1 cellular context compared by ENCODE assay signal in the genomic region with DNA sequence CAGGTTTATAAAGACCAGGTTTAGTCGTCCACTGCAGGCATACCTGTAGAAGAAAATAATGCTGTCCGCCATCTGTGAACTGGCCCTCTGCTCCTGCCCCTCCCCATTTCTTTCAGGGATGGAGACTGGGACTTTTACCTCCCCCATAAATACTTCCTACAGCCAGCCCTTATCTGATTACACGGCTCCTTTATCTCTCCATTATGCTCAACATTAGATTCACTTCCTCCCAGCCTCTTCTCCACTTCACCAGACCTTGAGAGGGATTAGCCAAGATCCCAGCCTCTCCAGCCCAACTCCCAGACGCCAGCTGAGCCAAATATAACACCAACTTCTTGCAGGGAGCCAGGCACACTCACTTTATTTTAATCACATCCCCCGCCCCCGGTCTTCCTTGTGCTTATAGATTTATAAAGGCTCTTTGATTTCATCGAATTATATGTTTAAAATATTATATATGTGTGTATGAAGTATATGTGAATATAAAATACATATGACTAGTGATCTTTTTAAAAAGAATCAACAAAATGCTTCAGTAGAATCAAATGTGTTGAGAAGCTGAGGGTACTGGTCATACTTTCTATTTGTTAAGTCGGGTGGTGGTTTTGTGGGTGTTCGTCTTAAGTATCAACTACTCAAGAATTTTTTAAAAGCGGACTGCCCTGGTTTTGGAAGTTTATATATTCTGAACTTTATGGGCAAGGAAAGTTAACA.
TF ChIP-seq lines count a peak whose summit lies in the region.

No MANE protein-coding gene starts in this region.

TF ChIP-seq in K562, 482 proteins besides CTCF, POLR2A, EP300 and RAD21 (continued from another document and continues in another):
- TF ChIP-seq, protein P1, sequence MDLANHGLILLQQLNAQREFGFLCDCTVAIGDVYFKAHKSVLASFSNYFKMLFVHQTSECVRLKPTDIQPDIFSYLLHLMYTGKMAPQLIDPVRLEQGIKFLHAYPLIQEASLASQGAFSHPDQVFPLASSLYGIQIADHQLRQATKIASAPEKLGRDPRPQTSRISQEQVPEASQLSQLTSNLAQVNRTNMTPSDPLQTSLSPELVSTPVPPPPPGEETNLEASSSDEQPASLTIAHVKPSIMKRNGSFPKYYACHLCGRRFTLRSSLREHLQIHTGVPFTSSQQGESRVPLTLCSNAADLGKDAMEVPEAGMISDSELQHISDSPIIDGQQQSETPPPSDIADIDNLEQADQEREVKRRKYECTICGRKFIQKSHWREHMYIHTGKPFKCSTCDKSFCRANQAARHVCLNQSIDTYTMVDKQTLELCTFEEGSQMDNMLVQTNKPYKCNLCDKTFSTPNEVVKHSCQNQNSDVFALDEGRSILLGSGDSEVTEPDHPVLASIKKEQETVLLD (IDR thresholded peaks at IDR 0.05), result peak; percentile 42; the same call in 1 of the 2 replicates
- TF ChIP-seq, protein P2, sequence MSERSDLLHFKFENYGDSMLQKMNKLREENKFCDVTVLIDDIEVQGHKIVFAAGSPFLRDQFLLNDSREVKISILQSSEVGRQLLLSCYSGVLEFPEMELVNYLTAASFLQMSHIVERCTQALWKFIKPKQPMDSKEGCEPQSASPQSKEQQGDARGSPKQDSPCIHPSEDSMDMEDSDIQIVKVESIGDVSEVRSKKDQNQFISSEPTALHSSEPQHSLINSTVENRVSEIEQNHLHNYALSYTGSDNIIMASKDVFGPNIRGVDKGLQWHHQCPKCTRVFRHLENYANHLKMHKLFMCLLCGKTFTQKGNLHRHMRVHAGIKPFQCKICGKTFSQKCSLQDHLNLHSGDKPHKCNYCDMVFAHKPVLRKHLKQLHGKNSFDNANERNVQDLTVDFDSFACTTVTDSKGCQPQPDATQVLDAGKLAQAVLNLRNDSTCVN (CRISPR knock-in tag; IDR thresholded peaks at IDR 0.05), result no peak
- TF ChIP-seq MIER1 (IDR thresholded peaks at IDR 0.05; ENCODE audit: low read depth), result no peak
- peak; percentile 41 for TF ChIP-seq DACH1 (IDR thresholded peaks at IDR 0.05; ENCODE audit: partially characterized antibody)
- no peak for TF ChIP-seq ZC3H11A (IDR thresholded peaks at IDR 0.05; ENCODE audit: low read depth, low read length)
- no peak for TF ChIP-seq ZNF644 (tag; IDR thresholded peaks at IDR 0.05; ENCODE audit: low read depth)
- TF ChIP-seq, protein P3, sequence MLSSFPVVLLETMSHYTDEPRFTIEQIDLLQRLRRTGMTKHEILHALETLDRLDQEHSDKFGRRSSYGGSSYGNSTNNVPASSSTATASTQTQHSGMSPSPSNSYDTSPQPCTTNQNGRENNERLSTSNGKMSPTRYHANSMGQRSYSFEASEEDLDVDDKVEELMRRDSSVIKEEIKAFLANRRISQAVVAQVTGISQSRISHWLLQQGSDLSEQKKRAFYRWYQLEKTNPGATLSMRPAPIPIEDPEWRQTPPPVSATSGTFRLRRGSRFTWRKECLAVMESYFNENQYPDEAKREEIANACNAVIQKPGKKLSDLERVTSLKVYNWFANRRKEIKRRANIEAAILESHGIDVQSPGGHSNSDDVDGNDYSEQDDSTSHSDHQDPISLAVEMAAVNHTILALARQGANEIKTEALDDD (IDR thresholded peaks at IDR 0.05), result peak; percentile 64
- no peak for TF ChIP-seq ZSCAN32 (CRISPR knock-in tag; IDR thresholded peaks at IDR 0.05)
- TF ChIP-seq, protein P4, sequence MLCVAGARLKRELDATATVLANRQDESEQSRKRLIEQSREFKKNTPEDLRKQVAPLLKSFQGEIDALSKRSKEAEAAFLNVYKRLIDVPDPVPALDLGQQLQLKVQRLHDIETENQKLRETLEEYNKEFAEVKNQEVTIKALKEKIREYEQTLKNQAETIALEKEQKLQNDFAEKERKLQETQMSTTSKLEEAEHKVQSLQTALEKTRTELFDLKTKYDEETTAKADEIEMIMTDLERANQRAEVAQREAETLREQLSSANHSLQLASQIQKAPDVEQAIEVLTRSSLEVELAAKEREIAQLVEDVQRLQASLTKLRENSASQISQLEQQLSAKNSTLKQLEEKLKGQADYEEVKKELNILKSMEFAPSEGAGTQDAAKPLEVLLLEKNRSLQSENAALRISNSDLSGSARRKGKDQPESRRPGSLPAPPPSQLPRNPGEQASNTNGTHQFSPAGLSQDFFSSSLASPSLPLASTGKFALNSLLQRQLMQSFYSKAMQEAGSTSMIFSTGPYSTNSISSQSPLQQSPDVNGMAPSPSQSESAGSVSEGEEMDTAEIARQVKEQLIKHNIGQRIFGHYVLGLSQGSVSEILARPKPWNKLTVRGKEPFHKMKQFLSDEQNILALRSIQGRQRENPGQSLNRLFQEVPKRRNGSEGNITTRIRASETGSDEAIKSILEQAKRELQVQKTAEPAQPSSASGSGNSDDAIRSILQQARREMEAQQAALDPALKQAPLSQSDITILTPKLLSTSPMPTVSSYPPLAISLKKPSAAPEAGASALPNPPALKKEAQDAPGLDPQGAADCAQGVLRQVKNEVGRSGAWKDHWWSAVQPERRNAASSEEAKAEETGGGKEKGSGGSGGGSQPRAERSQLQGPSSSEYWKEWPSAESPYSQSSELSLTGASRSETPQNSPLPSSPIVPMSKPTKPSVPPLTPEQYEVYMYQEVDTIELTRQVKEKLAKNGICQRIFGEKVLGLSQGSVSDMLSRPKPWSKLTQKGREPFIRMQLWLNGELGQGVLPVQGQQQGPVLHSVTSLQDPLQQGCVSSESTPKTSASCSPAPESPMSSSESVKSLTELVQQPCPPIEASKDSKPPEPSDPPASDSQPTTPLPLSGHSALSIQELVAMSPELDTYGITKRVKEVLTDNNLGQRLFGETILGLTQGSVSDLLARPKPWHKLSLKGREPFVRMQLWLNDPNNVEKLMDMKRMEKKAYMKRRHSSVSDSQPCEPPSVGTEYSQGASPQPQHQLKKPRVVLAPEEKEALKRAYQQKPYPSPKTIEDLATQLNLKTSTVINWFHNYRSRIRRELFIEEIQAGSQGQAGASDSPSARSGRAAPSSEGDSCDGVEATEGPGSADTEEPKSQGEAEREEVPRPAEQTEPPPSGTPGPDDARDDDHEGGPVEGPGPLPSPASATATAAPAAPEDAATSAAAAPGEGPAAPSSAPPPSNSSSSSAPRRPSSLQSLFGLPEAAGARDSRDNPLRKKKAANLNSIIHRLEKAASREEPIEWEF (CRISPR knock-in tag; IDR thresholded peaks at IDR 0.05), result no peak
- no peak for TF ChIP-seq ZNF561 (CRISPR knock-in tag; conservative IDR thresholded peaks at IDR 0.05)
- TF ChIP-seq CTBP1 (IDR thresholded peaks at IDR 0.05; ENCODE audit: borderline replicate concordance), result peak; percentile 58; the same call in 1 of the 2 replicates
- TF ChIP-seq ZBTB17 (CRISPR knock-in tag; IDR thresholded peaks at IDR 0.05), result no peak
- TF ChIP-seq, protein P5, sequence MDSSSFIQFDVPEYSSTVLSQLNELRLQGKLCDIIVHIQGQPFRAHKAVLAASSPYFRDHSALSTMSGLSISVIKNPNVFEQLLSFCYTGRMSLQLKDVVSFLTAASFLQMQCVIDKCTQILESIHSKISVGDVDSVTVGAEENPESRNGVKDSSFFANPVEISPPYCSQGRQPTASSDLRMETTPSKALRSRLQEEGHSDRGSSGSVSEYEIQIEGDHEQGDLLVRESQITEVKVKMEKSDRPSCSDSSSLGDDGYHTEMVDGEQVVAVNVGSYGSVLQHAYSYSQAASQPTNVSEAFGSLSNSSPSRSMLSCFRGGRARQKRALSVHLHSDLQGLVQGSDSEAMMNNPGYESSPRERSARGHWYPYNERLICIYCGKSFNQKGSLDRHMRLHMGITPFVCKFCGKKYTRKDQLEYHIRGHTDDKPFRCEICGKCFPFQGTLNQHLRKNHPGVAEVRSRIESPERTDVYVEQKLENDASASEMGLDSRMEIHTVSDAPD (CRISPR knock-in tag; IDR thresholded peaks at IDR 0.05), result no peak
- TF ChIP-seq MEF2A (IDR thresholded peaks at IDR 0.05; ENCODE audit: control insufficient read depth, low read depth, low read length), result no peak
- TF ChIP-seq, protein P6, sequence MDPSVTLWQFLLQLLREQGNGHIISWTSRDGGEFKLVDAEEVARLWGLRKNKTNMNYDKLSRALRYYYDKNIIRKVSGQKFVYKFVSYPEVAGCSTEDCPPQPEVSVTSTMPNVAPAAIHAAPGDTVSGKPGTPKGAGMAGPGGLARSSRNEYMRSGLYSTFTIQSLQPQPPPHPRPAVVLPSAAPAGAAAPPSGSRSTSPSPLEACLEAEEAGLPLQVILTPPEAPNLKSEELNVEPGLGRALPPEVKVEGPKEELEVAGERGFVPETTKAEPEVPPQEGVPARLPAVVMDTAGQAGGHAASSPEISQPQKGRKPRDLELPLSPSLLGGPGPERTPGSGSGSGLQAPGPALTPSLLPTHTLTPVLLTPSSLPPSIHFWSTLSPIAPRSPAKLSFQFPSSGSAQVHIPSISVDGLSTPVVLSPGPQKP (CRISPR knock-in tag; IDR thresholded peaks at IDR 0.05), result no peak
- 0 out of 2 replicates have a peak, but pooled peaks have one; percentile 22 for TF ChIP-seq HLTF (IDR thresholded peaks at IDR 0.05)
- TF ChIP-seq ETV6 (IDR thresholded peaks at IDR 0.05; ENCODE audit: borderline replicate concordance in 1 of 2, low read depth in 2 of 2, low read length in 1 of 2), result 0 out of 4 replicates have a peak, but pooled peaks of 1 of the 2 experiments have one; percentile 58
- no peak for TF ChIP-seq ETV6 (CRISPR knock-in tag; IDR thresholded peaks at IDR 0.05; ENCODE audit: borderline replicate concordance)
- TF ChIP-seq TCF7 (IDR thresholded peaks at IDR 0.05; ENCODE audit: borderline replicate concordance), result no peak
- no peak for TF ChIP-seq SAFB (IDR thresholded peaks at IDR 0.05; ENCODE audit: borderline replicate concordance, low read depth, low read length)
- TF ChIP-seq SOX6 (IDR thresholded peaks at IDR 0.05), result peak; percentile 61
- 0 out of 2 replicates have a peak, but pooled peaks have one; percentile 14 for TF ChIP-seq ATF7 (IDR thresholded peaks at IDR 0.05)
- no peak for TF ChIP-seq KDM1A (IDR thresholded peaks at IDR 0.05)
- TF ChIP-seq ZNF197 (CRISPR knock-in tag; IDR thresholded peaks at IDR 0.05; ENCODE audit: low read depth), result no peak
- no peak for TF ChIP-seq FOXM1 (IDR thresholded peaks at IDR 0.05; ENCODE audit: low read depth)
- no peak for TF ChIP-seq FOXM1 (CRISPR knock-in tag; IDR thresholded peaks at IDR 0.05; ENCODE audit: low read depth)
- TF ChIP-seq, protein P7, sequence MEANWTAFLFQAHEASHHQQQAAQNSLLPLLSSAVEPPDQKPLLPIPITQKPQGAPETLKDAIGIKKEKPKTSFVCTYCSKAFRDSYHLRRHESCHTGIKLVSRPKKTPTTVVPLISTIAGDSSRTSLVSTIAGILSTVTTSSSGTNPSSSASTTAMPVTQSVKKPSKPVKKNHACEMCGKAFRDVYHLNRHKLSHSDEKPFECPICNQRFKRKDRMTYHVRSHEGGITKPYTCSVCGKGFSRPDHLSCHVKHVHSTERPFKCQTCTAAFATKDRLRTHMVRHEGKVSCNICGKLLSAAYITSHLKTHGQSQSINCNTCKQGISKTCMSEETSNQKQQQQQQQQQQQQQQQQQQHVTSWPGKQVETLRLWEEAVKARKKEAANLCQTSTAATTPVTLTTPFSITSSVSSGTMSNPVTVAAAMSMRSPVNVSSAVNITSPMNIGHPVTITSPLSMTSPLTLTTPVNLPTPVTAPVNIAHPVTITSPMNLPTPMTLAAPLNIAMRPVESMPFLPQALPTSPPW (CRISPR knock-in tag; IDR thresholded peaks at IDR 0.05), result peak; percentile 67
- TF ChIP-seq, protein P8, sequence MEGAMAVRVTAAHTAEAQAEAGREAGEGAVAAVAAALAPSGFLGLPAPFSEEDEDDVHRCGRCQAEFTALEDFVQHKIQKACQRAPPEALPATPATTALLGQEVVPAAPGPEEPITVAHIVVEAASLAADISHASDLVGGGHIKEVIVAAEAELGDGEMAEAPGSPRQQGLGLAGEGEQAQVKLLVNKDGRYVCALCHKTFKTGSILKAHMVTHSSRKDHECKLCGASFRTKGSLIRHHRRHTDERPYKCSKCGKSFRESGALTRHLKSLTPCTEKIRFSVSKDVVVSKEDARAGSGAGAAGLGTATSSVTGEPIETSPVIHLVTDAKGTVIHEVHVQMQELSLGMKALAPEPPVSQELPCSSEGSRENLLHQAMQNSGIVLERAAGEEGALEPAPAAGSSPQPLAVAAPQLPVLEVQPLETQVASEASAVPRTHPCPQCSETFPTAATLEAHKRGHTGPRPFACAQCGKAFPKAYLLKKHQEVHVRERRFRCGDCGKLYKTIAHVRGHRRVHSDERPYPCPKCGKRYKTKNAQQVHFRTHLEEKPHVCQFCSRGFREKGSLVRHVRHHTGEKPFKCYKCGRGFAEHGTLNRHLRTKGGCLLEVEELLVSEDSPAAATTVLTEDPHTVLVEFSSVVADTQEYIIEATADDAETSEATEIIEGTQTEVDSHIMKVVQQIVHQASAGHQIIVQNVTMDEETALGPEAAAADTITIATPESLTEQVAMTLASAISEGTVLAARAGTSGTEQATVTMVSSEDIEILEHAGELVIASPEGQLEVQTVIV (CRISPR knock-in tag; IDR thresholded peaks at IDR 0.05; ENCODE audit: borderline replicate concordance), result no peak
- 0 out of 2 replicates have a peak, but pooled peaks have one; percentile 10 for TF ChIP-seq TAL1 (IDR thresholded peaks at IDR 0.05)
- no peak for TF ChIP-seq WHSC1 (IDR thresholded peaks at IDR 0.05; ENCODE audit: low read length)
- TF ChIP-seq ZBTB7A (IDR thresholded peaks at IDR 0.05; ENCODE audit: borderline replicate concordance, control insufficient read depth, low read depth, low read length), result no peak
- TF ChIP-seq, protein P9, sequence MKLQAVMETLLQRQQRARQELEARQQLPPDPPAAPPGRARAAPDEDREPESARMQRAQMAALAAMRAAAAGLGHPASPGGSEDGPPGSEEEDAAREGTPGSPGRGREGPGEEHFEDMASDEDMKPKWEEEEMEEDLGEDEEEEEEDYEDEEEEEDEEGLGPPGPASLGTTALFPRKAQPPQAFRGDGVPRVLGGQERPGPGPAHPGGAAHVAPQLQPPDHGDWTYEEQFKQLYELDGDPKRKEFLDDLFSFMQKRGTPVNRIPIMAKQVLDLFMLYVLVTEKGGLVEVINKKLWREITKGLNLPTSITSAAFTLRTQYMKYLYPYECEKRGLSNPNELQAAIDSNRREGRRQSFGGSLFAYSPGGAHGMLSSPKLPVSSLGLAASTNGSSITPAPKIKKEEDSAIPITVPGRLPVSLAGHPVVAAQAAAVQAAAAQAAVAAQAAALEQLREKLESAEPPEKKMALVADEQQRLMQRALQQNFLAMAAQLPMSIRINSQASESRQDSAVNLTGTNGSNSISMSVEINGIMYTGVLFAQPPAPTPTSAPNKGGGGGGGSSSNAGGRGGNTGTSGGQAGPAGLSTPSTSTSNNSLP (IDR thresholded peaks at IDR 0.05; ENCODE audit: borderline replicate concordance, low read depth, low read length), result peak; percentile 45; the same call in 1 of the 2 replicates
- TF ChIP-seq ZFP30 (CRISPR knock-in tag; IDR thresholded peaks at IDR 0.05; ENCODE audit: borderline replicate concordance), result no peak
- TF ChIP-seq, protein P10, sequence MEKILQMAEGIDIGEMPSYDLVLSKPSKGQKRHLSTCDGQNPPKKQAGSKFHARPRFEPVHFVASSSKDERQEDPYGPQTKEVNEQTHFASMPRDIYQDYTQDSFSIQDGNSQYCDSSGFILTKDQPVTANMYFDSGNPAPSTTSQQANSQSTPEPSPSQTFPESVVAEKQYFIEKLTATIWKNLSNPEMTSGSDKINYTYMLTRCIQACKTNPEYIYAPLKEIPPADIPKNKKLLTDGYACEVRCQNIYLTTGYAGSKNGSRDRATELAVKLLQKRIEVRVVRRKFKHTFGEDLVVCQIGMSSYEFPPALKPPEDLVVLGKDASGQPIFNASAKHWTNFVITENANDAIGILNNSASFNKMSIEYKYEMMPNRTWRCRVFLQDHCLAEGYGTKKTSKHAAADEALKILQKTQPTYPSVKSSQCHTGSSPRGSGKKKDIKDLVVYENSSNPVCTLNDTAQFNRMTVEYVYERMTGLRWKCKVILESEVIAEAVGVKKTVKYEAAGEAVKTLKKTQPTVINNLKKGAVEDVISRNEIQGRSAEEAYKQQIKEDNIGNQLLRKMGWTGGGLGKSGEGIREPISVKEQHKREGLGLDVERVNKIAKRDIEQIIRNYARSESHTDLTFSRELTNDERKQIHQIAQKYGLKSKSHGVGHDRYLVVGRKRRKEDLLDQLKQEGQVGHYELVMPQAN (IDR thresholded peaks at IDR 0.05; ENCODE audit: borderline replicate concordance), result no peak
